8 cellular contexts compared by ENCODE assay signal in genomic region chr16:2296662-2297505, GRCh38. TPM values are rescaled to one million over a fixed set of nuclear protein-coding genes. Genes with fewer than 3 reads are reported as not detected.
DNase-seq lines count a peak whose midpoint lies in the region; ATAC-seq and TF ChIP-seq lines count a peak whose summit lies in the region.

No MANE protein-coding gene starts in this region.

- H3K27me3 ChIP-seq in breast epithelium (no peaks in the 10 kb centered on the region), PC-9 (ENCODE audit: insufficient read depth, low read depth) (peaks cover 6% of the 10 kb centered on the region; the same call in 1 of the 2 replicates), gastrocnemius medialis (no peaks in the 10 kb centered on the region)
- H3K27me3 ChIP-seq in CD4-positive, alpha-beta memory T cell (ENCODE audit: insufficient read depth, low read length) = no peaks in the 10 kb centered on the region

- in situ Hi-C loops in gastrocnemius medialis (cut with MboI; ENCODE audit: low sequenced_read_pairs in 4 of 4) = no loop called here

- DNase-seq in MCF 10A (ENCODE audit: unreplicated experiment) (peak; percentile 49), breast epithelium (ENCODE audit: low spot score in 2 of 2) (no peak), PC-9 (peak in 1 of 2 experiments; percentile 62), fibroblast of the aortic adventitia (ENCODE audit: low read depth) (peak; percentile 33), gastrocnemius medialis (peak in 1 of 2 donors; percentile 32)
- DNase-seq in activated T-helper 1 cell treated with anti-CD3 and anti-CD28 coated beads, Interleukin-12 subunit alpha, Interleukin-12 subunit beta, Interleukin-2, Interleukin-4 antibody, amounts not matched to agents 30 ng/mL and 10 ng/mL and 1 ng/mL, durations not matched to agents 14 hours and 24 hours and 36 hours (ENCODE audit: low spot score) = no peak
- no peak for DNase-seq in CD4-positive, alpha-beta memory T cell

- intact Hi-C loops in MCF 10A (cut with micrococcal nuclease) = no loop called here
- intact Hi-C loops in breast epithelium (cut with DNase I; ENCODE audit: low total_unique reads) = no loop called here
- intact Hi-C loops in PC-9 (cut with micrococcal nuclease; ENCODE audit: unreplicated experiment) = no loop called here
- intact Hi-C loops in gastrocnemius medialis (cut with DNase I; ENCODE audit: low total_unique reads) = no loop called here
- intact Hi-C loops in activated T-helper 1 cell treated with anti-CD3 and anti-CD28 coated beads, Interleukin-12 subunit alpha, Interleukin-12 subunit beta, Interleukin-2, Interleukin-4 antibody, amounts not matched to agents 30 ng/mL and 10 ng/mL and 1 ng/mL, durations not matched to agents 14 hours and 24 hours and 36 hours (cut with micrococcal nuclease) = no loop called here
- intact Hi-C loops in CD4-positive, alpha-beta memory T cell (cut with micrococcal nuclease) = no loop called here

- BruUV-seq in MCF 10A (replicated peaks; lab: Mats Ljungman, UMichigan) (no TSS peak), PC-9 (replicated peaks; lab: Mats Ljungman, UMichigan) (no TSS peak)

- H3K4me2 ChIP-seq in PC-9 = no peak overlapping the region

- no peaks in the 10 kb centered on the region for H4K20me1 ChIP-seq in PC-9 (ENCODE audit: insufficient read depth)

- no peaks in the 10 kb centered on the region for H3K4me1 ChIP-seq in breast epithelium
- no peaks in the 10 kb centered on the region for H3K4me1 ChIP-seq in PC-9 (replicated peaks; ENCODE audit: insufficient read depth)
- H3K4me1 ChIP-seq in gastrocnemius medialis = no peaks in the 10 kb centered on the region
- H3K4me1 ChIP-seq in CD4-positive, alpha-beta memory T cell (ENCODE audit: insufficient read depth, low read length) = no peaks in the 10 kb centered on the region

- no peaks in the 10 kb centered on the region for H3K27me3 Mint-ChIP-seq in MCF 10A (ENCODE audit: insufficient read depth, unreplicated experiment)
- H3K27me3 Mint-ChIP-seq in activated T-helper 1 cell treated with anti-CD3 and anti-CD28 coated beads, Interleukin-12 subunit alpha, Interleukin-12 subunit beta, Interleukin-2, Interleukin-4 antibody, amounts not matched to agents 30 ng/mL and 10 ng/mL and 1 ng/mL, durations not matched to agents 14 hours and 24 hours and 36 hours (ENCODE audit: insufficient read depth) = no peaks in the 10 kb centered on the region
- no peaks in the 10 kb centered on the region for H3K27me3 Mint-ChIP-seq in CD4-positive, alpha-beta memory T cell

- POLR2A ChIA-PET in MCF 10A (lab: Yijun Ruan, JAX) (interaction anchor here (0.6 kb wide), 1 partner anchor 299 kb away, joined by 3 read pairs; no protein-coding TSS in a partner anchor), PC-9 (lab: Charles Lee; ENCODE audit: unreplicated experiment) (interaction anchor here (0.7 kb wide), 1 partner anchor 16 kb away, joined by 5 read pairs; no protein-coding TSS in a partner anchor)
- POLR2A ChIA-PET in CD4-positive, alpha-beta memory T cell (lab: Charles Lee; ENCODE audit: partially characterized antibody) = no interaction called here

- no peaks in the 10 kb centered on the region for H3K36me3 ChIP-seq in breast epithelium
- no peaks in the 10 kb centered on the region for H3K36me3 ChIP-seq in PC-9 (ENCODE audit: low read depth)
- H3K36me3 ChIP-seq in gastrocnemius medialis = peaks cover 0 to 10% of the 10 kb centered on the region in 2 donors
- H3K36me3 ChIP-seq in CD4-positive, alpha-beta memory T cell (ENCODE audit: insufficient read depth, low read length) = no peaks in the 10 kb centered on the region

- H3K4me3 ChIP-seq in breast epithelium (no peak overlapping the region), PC-9 (no peak overlapping the region), fibroblast of the aortic adventitia (ENCODE audit: low read depth, low read length) (no peak overlapping the region), gastrocnemius medialis (no peak overlapping the region)
- H3K4me3 ChIP-seq in CD4-positive, alpha-beta memory T cell (ENCODE audit: low read length in 2 of 2) = no peak overlapping the region

- TF ChIP-seq CTCF in MCF 10A (IDR thresholded peaks at IDR 0.05; ENCODE audit: unreplicated experiment) (peak; percentile 10), breast epithelium (IDR thresholded peaks at IDR 0.05) (peak in 1 of 3 donors; percentile 48), PC-9 (conservative IDR thresholded peaks at IDR 0.05) (peak; percentile 57), fibroblast of the aortic adventitia (IDR thresholded peaks at IDR 0.05; ENCODE audit: insufficient read depth, low read length) (peak; percentile 46), gastrocnemius medialis (IDR thresholded peaks at IDR 0.05 in 4 of 5, conservative IDR thresholded peaks at IDR 0.05 in 1 of 5) (peak in 4 of 5 experiments; percentile 20 to 42 (median 30))

- ATAC-seq in gastrocnemius medialis (peak in 1 of 2 donors; percentile 44), HG02884 (IDR thresholded peaks at IDR 0.05; ENCODE audit: unreplicated experiment) (no peak)

- CTCF ChIA-PET in MCF 10A (lab: Yijun Ruan, JAX) (interaction anchor here (1.7 kb wide), 1 partner anchor 205 kb away, joined by 4 read pairs; no protein-coding TSS in a partner anchor), PC-9 (lab: Charles Lee) (interaction anchor here (0.6 to 0.7 kb wide), 2 partner anchors 41 to 66 kb away, joined by 3 to 5 read pairs; no protein-coding TSS in a partner anchor)
- CTCF ChIA-PET in CD4-positive, alpha-beta memory T cell (lab: Charles Lee; ENCODE audit: partially characterized antibody) = interaction anchor here (1.0 kb wide), 1 partner anchor 9 kb away, joined by 3 read pairs; no protein-coding TSS in a partner anchor

- H3F3A ChIP-seq in PC-9 (ENCODE audit: insufficient read depth, low read depth) = no peaks in the 10 kb centered on the region; the same call in 1 of the 2 replicates

- TF ChIP-seq POLR2A in breast epithelium (IDR thresholded peaks at IDR 0.05) = no peak
- no peak for TF ChIP-seq POLR2A in gastrocnemius medialis (IDR thresholded peaks at IDR 0.05)

- no peak overlapping the region for H3K4me3 Mint-ChIP-seq in MCF 10A (ENCODE audit: unreplicated experiment)
- no peak overlapping the region for H3K4me3 Mint-ChIP-seq in activated T-helper 1 cell treated with anti-CD3 and anti-CD28 coated beads, Interleukin-12 subunit alpha, Interleukin-12 subunit beta, Interleukin-2, Interleukin-4 antibody, amounts not matched to agents 30 ng/mL and 10 ng/mL and 1 ng/mL, durations not matched to agents 14 hours and 24 hours and 36 hours
- no peak overlapping the region for H3K4me3 Mint-ChIP-seq in CD4-positive, alpha-beta memory T cell

- no peak overlapping the region for H3K27ac Mint-ChIP-seq in MCF 10A (ENCODE audit: low read depth, unreplicated experiment)
- no peak overlapping the region for H3K27ac Mint-ChIP-seq in activated T-helper 1 cell treated with anti-CD3 and anti-CD28 coated beads, Interleukin-12 subunit alpha, Interleukin-12 subunit beta, Interleukin-2, Interleukin-4 antibody, amounts not matched to agents 30 ng/mL and 10 ng/mL and 1 ng/mL, durations not matched to agents 14 hours and 24 hours and 36 hours
- no peak overlapping the region for H3K27ac Mint-ChIP-seq in CD4-positive, alpha-beta memory T cell

- H3K9me3 Mint-ChIP-seq in MCF 10A (ENCODE audit: unreplicated experiment) = no peaks in the 10 kb centered on the region
- H3K9me3 Mint-ChIP-seq in activated T-helper 1 cell treated with anti-CD3 and anti-CD28 coated beads, Interleukin-12 subunit alpha, Interleukin-12 subunit beta, Interleukin-2, Interleukin-4 antibody, amounts not matched to agents 30 ng/mL and 10 ng/mL and 1 ng/mL, durations not matched to agents 14 hours and 24 hours and 36 hours = no peaks in the 10 kb centered on the region
- H3K9me3 Mint-ChIP-seq in CD4-positive, alpha-beta memory T cell = no peaks in the 10 kb centered on the region

- H3K27ac ChIP-seq in breast epithelium (no peak overlapping the region), PC-9 (no peak overlapping the region), gastrocnemius medialis (no peak overlapping the region)
- H3K27ac ChIP-seq in CD4-positive, alpha-beta memory T cell (ENCODE audit: low read depth, low read length) = no peak overlapping the region

- no peaks in the 10 kb centered on the region for H3K9me3 ChIP-seq in breast epithelium
- H3K9me3 ChIP-seq in PC-9 (ENCODE audit: insufficient read depth, low read depth) = no peaks in the 10 kb centered on the region
- H3K9me3 ChIP-seq in gastrocnemius medialis = no peaks in the 10 kb centered on the region
- no peaks in the 10 kb centered on the region for H3K9me3 ChIP-seq in CD4-positive, alpha-beta memory T cell (ENCODE audit: control insufficient read depth in 1 of 2, low read length in 2 of 2)

- H2AFZ ChIP-seq in PC-9 = no peak overlapping the region

- H3K36me3 Mint-ChIP-seq in MCF 10A (ENCODE audit: insufficient read depth, unreplicated experiment) = no peaks in the 10 kb centered on the region
- H3K36me3 Mint-ChIP-seq in activated T-helper 1 cell treated with anti-CD3 and anti-CD28 coated beads, Interleukin-12 subunit alpha, Interleukin-12 subunit beta, Interleukin-2, Interleukin-4 antibody, amounts not matched to agents 30 ng/mL and 10 ng/mL and 1 ng/mL, durations not matched to agents 14 hours and 24 hours and 36 hours (ENCODE audit: low read depth) = no peaks in the 10 kb centered on the region
- peaks cover 0 to 3% of the 10 kb centered on the region in 2 donors for H3K36me3 Mint-ChIP-seq in CD4-positive, alpha-beta memory T cell

- no peaks in the 10 kb centered on the region for H3K79me2 ChIP-seq in PC-9 (ENCODE audit: low read depth)

- no peaks in the 10 kb centered on the region for H3K4me1 Mint-ChIP-seq in MCF 10A (ENCODE audit: insufficient read depth, unreplicated experiment)
- H3K4me1 Mint-ChIP-seq in activated T-helper 1 cell treated with anti-CD3 and anti-CD28 coated beads, Interleukin-12 subunit alpha, Interleukin-12 subunit beta, Interleukin-2, Interleukin-4 antibody, amounts not matched to agents 30 ng/mL and 10 ng/mL and 1 ng/mL, durations not matched to agents 14 hours and 24 hours and 36 hours (ENCODE audit: low read depth) = no peaks in the 10 kb centered on the region
- no peaks in the 10 kb centered on the region for H3K4me1 Mint-ChIP-seq in CD4-positive, alpha-beta memory T cell

- H3K9me2 ChIP-seq in PC-9 (ENCODE audit: insufficient read depth) = no peaks in the 10 kb centered on the region

RNA-seq across cellular contexts. Expression of gene RNPS1, which starts 29.0 kb away (rescaled TPM):
- total RNA-seq in MCF 10A (2022) (245 and 247 TPM in 2 replicates), breast epithelium (100 to 1,000 TPM in 1 of 3 donors, 10 to 100 TPM in 2; 93.1 to 107 (median 97.5) TPM), PC-9 (2021) (229 and 250 TPM in 2 replicates), fibroblast of the aortic adventitia (ENCODE audit: low replicate concordance) (49.5 and 94.7 TPM in 2 replicates), gastrocnemius medialis (100 to 1,000 TPM; 158 to 222 (median 172) TPM)
- 398 and 403 TPM in 2 replicates for total RNA-seq in activated T-helper 1 cell treated with anti-CD3 and anti-CD28 coated beads, Interleukin-12 subunit alpha, Interleukin-12 subunit beta, Interleukin-2, Interleukin-4 antibody, amounts not matched to agents 30 ng/mL and 10 ng/mL and 1 ng/mL, durations not matched to agents 14 hours and 24 hours and 36 hours
- total RNA-seq in CD4-positive, alpha-beta memory T cell = 100 to 1,000 TPM; 151 to 152 TPM
- polyA plus RNA-seq in CD4-positive, alpha-beta memory T cell = 100 to 1,000 TPM; 265 to 267 TPM

RNA-seq across cellular contexts. Expression of gene ABCA3, which starts 43.6 kb away (rescaled TPM):
- total RNA-seq in MCF 10A (2022) (3.5 and 4.6 TPM in 2 replicates), breast epithelium (1 to 10 TPM; 6.2 to 7.8 (median 6.3) TPM), PC-9 (2021) (6.2 and 8.0 TPM in 2 replicates), fibroblast of the aortic adventitia (ENCODE audit: low replicate concordance) (1.8 and 2.4 TPM in 2 replicates), gastrocnemius medialis (10 to 100 TPM in 3 of 4 donors, 1 to 10 TPM in 1; 2.7 to 15.0 (median 10.9) TPM)
- 9.0 and 10.0 TPM in 2 replicates for total RNA-seq in activated T-helper 1 cell treated with anti-CD3 and anti-CD28 coated beads, Interleukin-12 subunit alpha, Interleukin-12 subunit beta, Interleukin-2, Interleukin-4 antibody, amounts not matched to agents 30 ng/mL and 10 ng/mL and 1 ng/mL, durations not matched to agents 14 hours and 24 hours and 36 hours
- total RNA-seq in CD4-positive, alpha-beta memory T cell = 10 to 100 TPM in 1 of 2 experiments, 1 to 10 TPM in 1; 8.5 to 12.7 TPM
- 1 to 10 TPM; 1.7 to 4.5 TPM for polyA plus RNA-seq in CD4-positive, alpha-beta memory T cell

RNA-seq across cellular contexts. Expression of gene ECI1, which starts 45.5 kb away (rescaled TPM):
- total RNA-seq in MCF 10A (2022) (115 and 154 TPM in 2 replicates), breast epithelium (10 to 100 TPM; 45.4 to 66.2 (median 63.8) TPM), PC-9 (2021) (131 and 216 TPM in 2 replicates), fibroblast of the aortic adventitia (ENCODE audit: low replicate concordance) (34.9 and 41.1 TPM in 2 replicates), gastrocnemius medialis (100 to 1,000 TPM in 1 of 4 donors, 10 to 100 TPM in 3; 74.0 to 137 (median 79.3) TPM)
- 35.5 and 36.5 TPM in 2 replicates for total RNA-seq in activated T-helper 1 cell treated with anti-CD3 and anti-CD28 coated beads, Interleukin-12 subunit alpha, Interleukin-12 subunit beta, Interleukin-2, Interleukin-4 antibody, amounts not matched to agents 30 ng/mL and 10 ng/mL and 1 ng/mL, durations not matched to agents 14 hours and 24 hours and 36 hours
- total RNA-seq in CD4-positive, alpha-beta memory T cell = 10 to 100 TPM; 33.0 to 36.6 TPM
- 10 to 100 TPM; 45.4 to 51.1 TPM for polyA plus RNA-seq in CD4-positive, alpha-beta memory T cell

Comparison
In these comparisons a context has a peak if more than half of its experiments do, and no peak if none do; other contexts are left out.
1. DNase-seq: peak in MCF 10A (single experiment) and fibroblast of the aortic adventitia (single experiment); none in breast epithelium (0 of 2), activated T-helper 1 cell treated with anti-CD3 and anti-CD28 coated beads, Interleukin-12 subunit alpha, Interleukin-12 subunit beta, Interleukin-2, Interleukin-4 antibody, amounts not matched to agents 30 ng/mL and 10 ng/mL and 1 ng/mL, durations not matched to agents 14 hours and 24 hours and 36 hours (single experiment) and CD4-positive, alpha-beta memory T cell (0 of 5).